ENCODE assay signal across 2 cellular contexts in genomic region chr10:48233643-48234042, GRCh38.
TF ChIP-seq lines count a peak whose summit lies in the region.

No MANE protein-coding gene starts in this region.

TF ChIP-seq in HEK293, 187 proteins besides CTCF, POLR2A, EP300 and RAD21:
- TF ChIP-seq ZBTB11 (tag by site-specific recombination; conservative IDR thresholded peaks at IDR 0.05; ENCODE audit: low read depth) = no peak
TF ChIP-seq in HEK293: peak in this region for 0.

TF ChIP-seq in H1, 55 proteins besides CTCF, POLR2A, EP300 and RAD21:
- no peak for TF ChIP-seq HDAC2 (IDR thresholded peaks at IDR 0.05; ENCODE audit: borderline replicate concordance in 1 of 2, low read depth in 2 of 2, low read length in 2 of 2)
- no peak for TF ChIP-seq NANOG (IDR thresholded peaks at IDR 0.05; ENCODE audit: insufficient read depth, low read depth, low read length, poor library complexity, severe bottlenecking)
- TF ChIP-seq KDM4A (IDR thresholded peaks at IDR 0.05; ENCODE audit: low read depth, low read length, severe bottlenecking) = no peak
- no peak for TF ChIP-seq PHF8 (conservative IDR thresholded peaks at IDR 0.05; ENCODE audit: low read depth, low read length)
- TF ChIP-seq RNF2 (IDR thresholded peaks at IDR 0.05; ENCODE audit: borderline replicate concordance, low read depth, low read length, missing control alignments, poor library complexity, severe bottlenecking) = no peak
- no peak for TF ChIP-seq ASH2L (IDR thresholded peaks at IDR 0.05; ENCODE audit: low read length)
- no peak for TF ChIP-seq ZNF274 (IDR thresholded peaks at IDR 0.05; ENCODE audit: borderline replicate concordance, extremely low read depth, low read length)
- TF ChIP-seq SIX5 (IDR thresholded peaks at IDR 0.05; ENCODE audit: low read depth, low read length) = no peak
- no peak for TF ChIP-seq GABPA (IDR thresholded peaks at IDR 0.05; ENCODE audit: borderline replicate concordance, insufficient read depth, low read length)
- TF ChIP-seq JUND (IDR thresholded peaks at IDR 0.05; ENCODE audit: low read length) = no peak
- no peak for TF ChIP-seq RFX5 (IDR thresholded peaks at IDR 0.05; ENCODE audit: borderline replicate concordance, low read depth, low read length)
- TF ChIP-seq USF2 (IDR thresholded peaks at IDR 0.05; ENCODE audit: low read length) = no peak
- no peak for TF ChIP-seq ATF3 (IDR thresholded peaks at IDR 0.05; ENCODE audit: insufficient read depth, low read depth, low read length)
- no peak for TF ChIP-seq SUZ12 (IDR thresholded peaks at IDR 0.05; ENCODE audit: low read length)
- TF ChIP-seq E2F6 (IDR thresholded peaks at IDR 0.05) = no peak
- no peak for TF ChIP-seq GTF2F1 (IDR thresholded peaks at IDR 0.05; ENCODE audit: borderline replicate concordance, low read depth, low read length)
